23 cellular contexts compared by ENCODE assay signal in genomic region chr9:94222870-94223269, GRCh38.
"Had no signal": no experiment of that assay in that cellular context is flagged by ENCODE, and none has a peak within 500 bp of the region (broad histone marks: within the 10 kb centered on the region; RNA-seq: fewer than 3 reads in every experiment).

No MANE protein-coding gene starts in this region.

- ATAC-seq: heart left ventricle; left cardiac atrium; lower lobe of right lung; natural killer cell treated with Interleukin-12 subunit alpha and Interleukin-12 subunit beta and Interleukin-15 and Interleukin-18, amount 100 ng/mL, for 72 hours; pancreas; right cardiac atrium had no signal

- H3K27me3 Mint-ChIP-seq: progenitor cell of endocrine pancreas had no signal

- H3K4me1 Mint-ChIP-seq: immature natural killer cell, neural progenitor cell had no signal

- H3K36me3 Mint-ChIP-seq: immature natural killer cell; natural killer cell treated with Interleukin-12 subunit alpha and Interleukin-12 subunit beta and Interleukin-15 and Interleukin-18, amount 100 ng/mL, for 72 hours; neural progenitor cell had no signal

- H3K27ac ChIP-seq: heart left ventricle, left ventricle myocardium inferior, lower lobe of right lung, neural progenitor cell, pancreas had no signal

- DNase-seq: erythroblast; heart left ventricle; immature natural killer cell; left cardiac atrium; left ventricle myocardium inferior; lower lobe of right lung; mesenchymal stem cell; midbrain; occipital lobe; pancreas; right cardiac atrium; small intestine; stimulated activated CD4-positive, alpha-beta T cell treated with anti-CD3 and anti-CD28 coated beads, Interleukin-12 subunit alpha, Interleukin-12 subunit beta, amount 100 ng/mL, for 4 hours; stimulated activated CD4-positive, alpha-beta T cell treated with anti-CD3 and anti-CD28 coated beads, Interleukin-2, amount 100 ng/mL, for 48 hours; stimulated activated naive CD4-positive, alpha-beta T cell treated with Interleukin-2 at 50 U/mL for 16 hours; trophoblast cell had no signal

- H3K4me1 ChIP-seq: heart left ventricle, left ventricle myocardium inferior, lower lobe of right lung, neural progenitor cell, pancreas had no signal

- FAIRE-seq: colon, frontal cortex, keratinocyte, pancreas, small intestine had no signal

- H3K27ac Mint-ChIP-seq: dendritic cell treated with granulocyte-macrophage colony-stimulating factor and Interleukin-4, amounts not matched to agents 40 ng/mL and 50 ng/mL, for 4 days; immature natural killer cell; natural killer cell treated with Interleukin-12 subunit alpha and Interleukin-12 subunit beta and Interleukin-15 and Interleukin-18, amount 100 ng/mL, for 72 hours; neural progenitor cell; progenitor cell of endocrine pancreas had no signal

- H3K4me3 ChIP-seq: heart left ventricle, left ventricle myocardium inferior, lower lobe of right lung, neural progenitor cell, pancreas had no signal

- H3K27me3 ChIP-seq: heart left ventricle, neural progenitor cell, pancreas had no signal

- H3K4me2 ChIP-seq: neural progenitor cell had no signal

- H3K36me3 ChIP-seq: heart left ventricle, left ventricle myocardium inferior, lower lobe of right lung, neural progenitor cell, pancreas had no signal

- H3K9me3 ChIP-seq: pancreas had no signal

- H3K4me3 Mint-ChIP-seq: dendritic cell treated with granulocyte-macrophage colony-stimulating factor and Interleukin-4, amounts not matched to agents 40 ng/mL and 50 ng/mL, for 4 days; immature natural killer cell; natural killer cell treated with Interleukin-12 subunit alpha and Interleukin-12 subunit beta and Interleukin-15 and Interleukin-18, amount 100 ng/mL, for 72 hours; neural progenitor cell had no signal
